Comparison of ENCODE assay signal across 8 cellular contexts in genomic region chr22:49929553-49929979, GRCh38. TPM values are rescaled to one million over a fixed set of nuclear protein-coding genes. Genes with fewer than 3 reads are reported as not detected.
A peak's percentile ranks its signal among the peaks of the same experiment; 100 is the strongest.
DNase-seq lines count a peak whose midpoint lies in the region; TF ChIP-seq lines count a peak whose summit lies in the region.

No MANE protein-coding gene starts in this region.

- H3K4me2 ChIP-seq in Karpas-422 (ENCODE audit: low read depth, low read length, poor library complexity, severe bottlenecking) (peak overlapping the region; percentile 61), mesenchymal stem cell (ENCODE audit: low read length, poor library complexity, severe bottlenecking) (peak overlapping the region; percentile 51)

- DNase-seq in NCI-H1436 (lab: John Stamatoyannopoulos, UW) (peak; percentile 62), NCI-H1436 treated with DMSO at 0.1 percent for 48 hours (lab: John Stamatoyannopoulos, UW) (no peak), Karpas-422 (peak; percentile 90), chondrocyte (ENCODE audit: low spot score) (no peak), mesenchymal stem cell (no peak), foreskin melanocyte (no peak)
- peak; percentile 91 for DNase-seq in activated CD4-positive, CD25-positive, alpha-beta regulatory T cell treated with anti-CD3 and anti-CD28 coated beads, Interleukin-2, amount 50 U/mL, for 72 hours
- DNase-seq in stimulated activated CD8-positive, alpha-beta memory T cell treated with anti-CD3 and anti-CD28 coated beads, Interleukin-7, amount 100 ng/mL, for 24 hours (ENCODE audit: low read depth) = peak; percentile 54

- H3K4me1 ChIP-seq in Karpas-422 (ENCODE audit: low read length) = peaks cover 26% of the 10 kb centered on the region
- peaks cover 21% of the 10 kb centered on the region for H3K4me1 ChIP-seq in mesenchymal stem cell (ENCODE audit: control insufficient read depth, insufficient read depth, low read depth, low read length)

- H3K36me3 Mint-ChIP-seq in chondrocyte (ENCODE audit: low read depth) = peaks cover 7% of the 10 kb centered on the region

- H3K9ac ChIP-seq in Karpas-422 (ENCODE audit: low read length) (peak overlapping the region; percentile 11; the same call in 1 of the 2 replicates), mesenchymal stem cell (ENCODE audit: low read length) (no peak overlapping the region)

- H3K27me3 Mint-ChIP-seq in chondrocyte (ENCODE audit: low read depth) = no peaks in the 10 kb centered on the region

- no peaks in the 10 kb centered on the region for H3K79me1 ChIP-seq in mesenchymal stem cell (replicated peaks; ENCODE audit: low read length, poor library complexity, severe bottlenecking)

- H4K91ac ChIP-seq in mesenchymal stem cell (ENCODE audit: low read length) = no peak overlapping the region

- H2AK5ac ChIP-seq in mesenchymal stem cell (ENCODE audit: low read length, severe bottlenecking) = no peak overlapping the region

- no peak overlapping the region for H2BK15ac ChIP-seq in mesenchymal stem cell (ENCODE audit: low read depth, poor library complexity, severe bottlenecking)

- no peak overlapping the region for H2BK12ac ChIP-seq in mesenchymal stem cell (ENCODE audit: low read length in 2 of 2)

- no peaks in the 10 kb centered on the region for H3K27me3 ChIP-seq in Karpas-422 (ENCODE audit: low read length)
- peaks cover 4 to 5% of the 10 kb centered on the region in 2 experiments for H3K27me3 ChIP-seq in mesenchymal stem cell (ENCODE audit: control insufficient read depth in 1 of 2, insufficient read depth in 1 of 2, low read length in 2 of 2)

- no peaks in the 10 kb centered on the region for H3K36me3 ChIP-seq in Karpas-422 (ENCODE audit: insufficient read depth, low read length)
- H3K36me3 ChIP-seq in mesenchymal stem cell (ENCODE audit: control insufficient read depth in 1 of 2, insufficient read depth in 2 of 2, low read depth in 1 of 2, low read length in 2 of 2) = peaks cover 11 to 19% of the 10 kb centered on the region in 2 experiments

- H4K20me1 ChIP-seq in Karpas-422 (ENCODE audit: insufficient read depth, low read depth, low read length) = peaks cover 7% of the 10 kb centered on the region; the same call in 1 of the 2 replicates

- no peak overlapping the region for H2BK120ac ChIP-seq in mesenchymal stem cell (ENCODE audit: low read depth, low read length)

- H2AFZ ChIP-seq in Karpas-422 (ENCODE audit: low read length) (no peak overlapping the region), mesenchymal stem cell (ENCODE audit: low read depth, low read length) (no peak overlapping the region)

- TF ChIP-seq CTCF in chondrocyte (IDR thresholded peaks at IDR 0.05) = peak; percentile 89

- peaks cover 12% of the 10 kb centered on the region for H3K4me1 Mint-ChIP-seq in chondrocyte (ENCODE audit: low read depth)

- no peaks in the 10 kb centered on the region for H3K9me3 ChIP-seq in Karpas-422 (ENCODE audit: low read length)
- no peaks in the 10 kb centered on the region for H3K9me3 ChIP-seq in mesenchymal stem cell (ENCODE audit: control insufficient read depth, low read length)

- no peak overlapping the region for H3K27ac Mint-ChIP-seq in chondrocyte (ENCODE audit: unreplicated experiment)

- H3K27ac ChIP-seq in Karpas-422 (ENCODE audit: low read length) (no peak overlapping the region), mesenchymal stem cell (ENCODE audit: low read length, poor library complexity, severe bottlenecking) (no peak overlapping the region)

- H3K9me3 Mint-ChIP-seq in chondrocyte (ENCODE audit: low read depth) = no peaks in the 10 kb centered on the region

- no peak overlapping the region for H3K4me3 ChIP-seq in Karpas-422 (ENCODE audit: low read length)
- no peak overlapping the region for H3K4me3 ChIP-seq in mesenchymal stem cell (ENCODE audit: insufficient read depth in 1 of 2, low read depth in 1 of 2, low read length in 2 of 2)

- no peak overlapping the region for H2BK5ac ChIP-seq in mesenchymal stem cell (ENCODE audit: low read depth, low read length, poor library complexity, severe bottlenecking)

- H3K4ac ChIP-seq in mesenchymal stem cell (ENCODE audit: low read depth in 1 of 2, low read length in 2 of 2) = no peak overlapping the region

- no peak overlapping the region for H3K14ac ChIP-seq in mesenchymal stem cell (ENCODE audit: low read length in 2 of 2)

- no peak overlapping the region for H3K18ac ChIP-seq in mesenchymal stem cell (ENCODE audit: low read depth in 1 of 2, low read length in 2 of 2)

- H3K4me3 Mint-ChIP-seq in chondrocyte (ENCODE audit: unreplicated experiment) = no peak overlapping the region

- H3K23ac ChIP-seq in mesenchymal stem cell (ENCODE audit: low read length in 2 of 2) = no peak overlapping the region

- H4K8ac ChIP-seq in mesenchymal stem cell (ENCODE audit: low read length) = no peak overlapping the region

- no peaks in the 10 kb centered on the region for H3K9me2 ChIP-seq in Karpas-422 (replicated peaks; ENCODE audit: insufficient read depth, low read length)

- no peaks in the 10 kb centered on the region for H3K79me2 ChIP-seq in Karpas-422 (ENCODE audit: low read length)

- 6% methylated on average over 28 of the region's 42 CpGs for WGBS in mesenchymal stem cell

RNA-seq across cellular contexts. Expression of gene CRELD2, which starts 11.1 kb away (rescaled TPM):
- total RNA-seq in Karpas-422 (2014; rRNA removed; shearing (Covaris generic); ENCODE audit: low replicate concordance) = 12.7 and 34.2 TPM in 2 replicates
- total RNA-seq in chondrocyte = 44.3 to 117 TPM (median 49.9 TPM) in 3 replicates
- polyA plus RNA-seq in mesenchymal stem cell (2013, experiment 1 of 2) = 37.9 TPM
- 35.8 TPM for polyA plus RNA-seq in mesenchymal stem cell (2013, experiment 2 of 2)

RNA-seq across cellular contexts. Expression of gene ALG12, which starts 11.3 kb away (rescaled TPM):
- total RNA-seq in Karpas-422 (2014; rRNA removed; shearing (Covaris generic); ENCODE audit: low replicate concordance) = 4.7 and 4.8 TPM in 2 replicates
- total RNA-seq in chondrocyte = 18.7 to 27.3 TPM (median 20.6 TPM) in 3 replicates
- polyA plus RNA-seq in mesenchymal stem cell (2013, experiment 1 of 2) = 20.9 TPM
- 21.2 TPM for polyA plus RNA-seq in mesenchymal stem cell (2013, experiment 2 of 2)

RNA-seq across cellular contexts. Expression of gene PIM3, which starts 31.0 kb away (rescaled TPM):
- total RNA-seq in Karpas-422 (2014; rRNA removed; shearing (Covaris generic); ENCODE audit: low replicate concordance) = 15.4 and 41.1 TPM in 2 replicates
- total RNA-seq in chondrocyte = 12.0 to 18.2 TPM (median 16.8 TPM) in 3 replicates
- 18.5 TPM for polyA plus RNA-seq in mesenchymal stem cell (2013, experiment 1 of 2)
- polyA plus RNA-seq in mesenchymal stem cell (2013, experiment 2 of 2) = 17.6 TPM

Comparison
In these comparisons a context has a peak if more than half of its experiments do, and no peak if none do; other contexts are left out.
1. DNase-seq: peak in NCI-H1436 (single experiment), Karpas-422 (single experiment), activated CD4-positive, CD25-positive, alpha-beta regulatory T cell treated with anti-CD3 and anti-CD28 coated beads, Interleukin-2, amount 50 U/mL, for 72 hours (single experiment) and stimulated activated CD8-positive, alpha-beta memory T cell treated with anti-CD3 and anti-CD28 coated beads, Interleukin-7, amount 100 ng/mL, for 24 hours (single experiment); none in NCI-H1436 treated with DMSO at 0.1 percent for 48 hours (single experiment), chondrocyte (single experiment), mesenchymal stem cell (single experiment) and foreskin melanocyte (single experiment).